In the genomic region with DNA sequence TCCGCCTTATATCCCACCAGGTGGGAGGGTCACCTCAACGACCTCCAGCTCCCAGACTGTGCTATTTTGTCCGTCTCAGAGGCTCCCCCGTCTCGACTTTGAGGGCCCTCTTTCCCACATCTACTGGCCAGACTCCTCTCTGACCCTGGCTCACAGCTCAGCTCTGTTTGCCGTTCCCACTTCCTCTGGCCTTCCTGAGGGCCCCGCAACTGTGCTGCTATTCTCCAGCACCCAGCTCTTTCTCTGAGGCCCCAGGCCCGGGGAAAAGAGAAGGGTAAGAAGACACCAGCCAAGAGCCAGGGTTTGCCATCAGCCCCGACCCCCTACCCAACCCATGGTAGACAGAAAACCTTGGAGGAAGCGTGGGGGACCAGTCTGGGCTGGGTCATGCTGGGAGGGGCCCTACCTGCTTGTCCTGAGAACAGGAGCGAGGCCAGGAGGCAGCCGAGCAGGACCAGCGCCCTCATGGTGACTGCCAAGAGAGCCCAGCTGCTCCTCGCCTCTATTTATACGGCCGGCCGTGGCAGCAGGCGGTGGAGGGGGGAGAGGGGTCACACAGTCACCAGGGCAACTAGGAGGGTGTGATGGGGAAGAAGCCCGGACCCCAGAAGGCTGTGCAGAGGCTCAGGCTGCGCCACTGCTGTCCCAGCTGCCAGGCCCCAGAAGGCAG, we compare ENCODE assay signal across 1 cellular context.
TF ChIP-seq lines count a peak whose summit lies in the region.

SRL (minus strand) TSS at position 480 of the 670 bp plus-strand sequence; CDS start at position 467, 13 bp downstream.

TF ChIP-seq in GM23338, 12 proteins besides CTCF, POLR2A, EP300 and RAD21:
- TF ChIP-seq, protein P1, sequence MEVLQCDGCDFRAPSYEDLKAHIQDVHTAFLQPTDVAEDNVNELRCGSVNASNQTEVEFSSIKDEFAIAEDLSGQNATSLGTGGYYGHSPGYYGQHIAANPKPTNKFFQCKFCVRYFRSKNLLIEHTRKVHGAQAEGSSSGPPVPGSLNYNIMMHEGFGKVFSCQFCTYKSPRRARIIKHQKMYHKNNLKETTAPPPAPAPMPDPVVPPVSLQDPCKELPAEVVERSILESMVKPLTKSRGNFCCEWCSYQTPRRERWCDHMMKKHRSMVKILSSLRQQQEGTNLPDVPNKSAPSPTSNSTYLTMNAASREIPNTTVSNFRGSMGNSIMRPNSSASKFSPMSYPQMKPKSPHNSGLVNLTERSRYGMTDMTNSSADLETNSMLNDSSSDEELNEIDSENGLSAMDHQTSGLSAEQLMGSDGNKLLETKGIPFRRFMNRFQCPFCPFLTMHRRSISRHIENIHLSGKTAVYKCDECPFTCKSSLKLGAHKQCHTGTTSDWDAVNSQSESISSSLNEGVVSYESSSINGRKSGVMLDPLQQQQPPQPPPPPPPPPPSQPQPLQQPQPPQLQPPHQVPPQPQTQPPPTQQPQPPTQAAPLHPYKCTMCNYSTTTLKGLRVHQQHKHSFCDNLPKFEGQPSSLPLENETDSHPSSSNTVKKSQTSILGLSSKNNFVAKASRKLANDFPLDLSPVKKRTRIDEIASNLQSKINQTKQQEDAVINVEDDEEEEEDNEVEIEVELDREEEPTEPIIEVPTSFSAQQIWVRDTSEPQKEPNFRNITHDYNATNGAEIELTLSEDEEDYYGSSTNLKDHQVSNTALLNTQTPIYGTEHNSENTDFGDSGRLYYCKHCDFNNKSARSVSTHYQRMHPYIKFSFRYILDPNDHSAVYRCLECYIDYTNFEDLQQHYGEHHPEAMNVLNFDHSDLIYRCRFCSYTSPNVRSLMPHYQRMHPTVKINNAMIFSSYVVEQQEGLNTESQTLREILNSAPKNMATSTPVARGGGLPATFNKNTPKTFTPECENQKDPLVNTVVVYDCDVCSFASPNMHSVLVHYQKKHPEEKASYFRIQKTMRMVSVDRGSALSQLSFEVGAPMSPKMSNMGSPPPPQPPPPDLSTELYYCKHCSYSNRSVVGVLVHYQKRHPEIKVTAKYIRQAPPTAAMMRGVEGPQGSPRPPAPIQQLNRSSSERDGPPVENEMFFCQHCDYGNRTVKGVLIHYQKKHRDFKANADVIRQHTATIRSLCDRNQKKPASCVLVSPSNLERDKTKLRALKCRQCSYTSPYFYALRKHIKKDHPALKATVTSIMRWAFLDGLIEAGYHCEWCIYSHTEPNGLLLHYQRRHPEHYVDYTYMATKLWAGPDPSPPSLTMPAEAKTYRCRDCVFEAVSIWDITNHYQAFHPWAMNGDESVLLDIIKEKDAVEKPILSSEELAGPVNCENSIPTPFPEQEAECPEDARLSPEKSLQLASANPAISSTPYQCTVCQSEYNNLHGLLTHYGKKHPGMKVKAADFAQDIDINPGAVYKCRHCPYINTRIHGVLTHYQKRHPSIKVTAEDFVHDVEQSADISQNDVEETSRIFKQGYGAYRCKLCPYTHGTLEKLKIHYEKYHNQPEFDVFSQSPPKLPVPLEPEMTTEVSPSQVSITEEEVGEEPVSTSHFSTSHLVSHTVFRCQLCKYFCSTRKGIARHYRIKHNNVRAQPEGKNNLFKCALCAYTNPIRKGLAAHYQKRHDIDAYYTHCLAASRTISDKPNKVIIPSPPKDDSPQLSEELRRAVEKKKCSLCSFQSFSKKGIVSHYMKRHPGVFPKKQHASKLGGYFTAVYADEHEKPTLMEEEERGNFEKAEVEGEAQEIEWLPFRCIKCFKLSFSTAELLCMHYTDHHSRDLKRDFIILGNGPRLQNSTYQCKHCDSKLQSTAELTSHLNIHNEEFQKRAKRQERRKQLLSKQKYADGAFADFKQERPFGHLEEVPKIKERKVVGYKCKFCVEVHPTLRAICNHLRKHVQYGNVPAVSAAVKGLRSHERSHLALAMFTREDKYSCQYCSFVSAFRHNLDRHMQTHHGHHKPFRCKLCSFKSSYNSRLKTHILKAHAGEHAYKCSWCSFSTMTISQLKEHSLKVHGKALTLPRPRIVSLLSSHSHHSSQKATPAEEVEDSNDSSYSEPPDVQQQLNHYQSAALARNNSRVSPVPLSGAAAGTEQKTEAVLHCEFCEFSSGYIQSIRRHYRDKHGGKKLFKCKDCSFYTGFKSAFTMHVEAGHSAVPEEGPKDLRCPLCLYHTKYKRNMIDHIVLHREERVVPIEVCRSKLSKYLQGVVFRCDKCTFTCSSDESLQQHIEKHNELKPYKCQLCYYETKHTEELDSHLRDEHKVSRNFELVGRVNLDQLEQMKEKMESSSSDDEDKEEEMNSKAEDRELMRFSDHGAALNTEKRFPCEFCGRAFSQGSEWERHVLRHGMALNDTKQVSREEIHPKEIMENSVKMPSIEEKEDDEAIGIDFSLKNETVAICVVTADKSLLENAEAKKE (CRISPR knock-in tag; IDR thresholded peaks at IDR 0.05), result no peak
- TF ChIP-seq, protein P2, sequence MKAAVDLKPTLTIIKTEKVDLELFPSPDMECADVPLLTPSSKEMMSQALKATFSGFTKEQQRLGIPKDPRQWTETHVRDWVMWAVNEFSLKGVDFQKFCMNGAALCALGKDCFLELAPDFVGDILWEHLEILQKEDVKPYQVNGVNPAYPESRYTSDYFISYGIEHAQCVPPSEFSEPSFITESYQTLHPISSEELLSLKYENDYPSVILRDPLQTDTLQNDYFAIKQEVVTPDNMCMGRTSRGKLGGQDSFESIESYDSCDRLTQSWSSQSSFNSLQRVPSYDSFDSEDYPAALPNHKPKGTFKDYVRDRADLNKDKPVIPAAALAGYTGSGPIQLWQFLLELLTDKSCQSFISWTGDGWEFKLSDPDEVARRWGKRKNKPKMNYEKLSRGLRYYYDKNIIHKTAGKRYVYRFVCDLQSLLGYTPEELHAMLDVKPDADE (IDR thresholded peaks at IDR 0.05), result no peak
- no peak for TF ChIP-seq NANOG (IDR thresholded peaks at IDR 0.05; ENCODE audit: borderline replicate concordance)
